In genomic region chr22:39661501-39661841, GRCh38 we compare ENCODE assay signal across 23 cellular contexts.
DNase-seq lines count a peak whose midpoint lies in the region; ATAC-seq lines count a peak whose summit lies in the region.
"Had no signal": no experiment of that assay in that cellular context is flagged by ENCODE, and none has a peak within 500 bp of the region (broad histone marks: within the 10 kb centered on the region; RNA-seq: fewer than 3 reads in every experiment).

No MANE protein-coding gene starts in this region.

- H3K27me3 Mint-ChIP-seq in T-helper 1 cell treated with Interleukin-12 subunit alpha and Interleukin-12 subunit beta and Interleukin-4 antibody, amounts not matched to agents 30 μg/mL and 1 μg/mL, for 36 hours (ENCODE audit: low read depth): peaks cover 21% of the 10 kb centered on the region
- H3K27me3 Mint-ChIP-seq in activated naive CD8-positive, alpha-beta T cell treated with anti-CD3 and anti-CD28 coated beads, Interleukin-2, amount 50 U/mL, for 24 hours: peaks cover 21% of the 10 kb centered on the region
- peaks cover 33 to 90% (median 85%) of the 10 kb centered on the region in 3 donors for H3K27me3 Mint-ChIP-seq in naive B cell

- no peak for DNase-seq in T-helper 1 cell
- DNase-seq in activated naive CD8-positive, alpha-beta T cell treated with anti-CD3 and anti-CD28 coated beads, Interleukin-2, amount 50 U/mL, for 24 hours: no peak
- DNase-seq in naive B cell: no peak
- DNase-seq: activated CD8-positive, alpha-beta memory T cell treated with anti-CD3 and anti-CD28 coated beads, Interleukin-2, amount 50 U/mL, for 4 hours; aorta; C1 segment of cervical spinal cord; DMS79 treated with DMSO at 0.1 percent for 48 hours; kidney; NCI-H187; nucleus accumbens; PC-3; stimulated activated CD4-positive, alpha-beta T cell treated with anti-CD3 and anti-CD28 coated beads, Interleukin-2, amount 100 ng/mL, for 24 hours; thyroid gland had no signal

- no peak overlapping the region for H3K9ac ChIP-seq in HUES6 (ENCODE audit: low read length)

- no peak for ATAC-seq in activated naive CD8-positive, alpha-beta T cell treated with anti-CD3 and anti-CD28 coated beads, Interleukin-2, amount 50 U/mL, for 24 hours
- ATAC-seq in naive B cell (ENCODE audit: low read depth in 2 of 2) (no peak), GM21447 (IDR thresholded peaks at IDR 0.05; ENCODE audit: unreplicated experiment) (no peak), HG03354 (IDR thresholded peaks at IDR 0.05; ENCODE audit: poor library complexity, severe bottlenecking, unreplicated experiment) (no peak), GM19324 (IDR thresholded peaks at IDR 0.05; ENCODE audit: low FRiP score, unreplicated experiment) (no peak)
- ATAC-seq: gastroesophageal sphincter, PC-3, sciatic nerve had no signal

- no peak overlapping the region for H3K27ac ChIP-seq in HUES6 (ENCODE audit: low read depth, low read length)
- H3K27ac ChIP-seq: 22Rv1, epithelial cell of prostate, gastroesophageal sphincter, SK-N-MC, thyroid gland had no signal

- no peaks in the 10 kb centered on the region for H3K9me3 ChIP-seq in HUES6 (ENCODE audit: control insufficient read depth, insufficient read depth, low read depth, low read length)
- H3K9me3 ChIP-seq: gastroesophageal sphincter, thyroid gland had no signal

- peak overlapping the region; percentile 44 for H3K4me3 Mint-ChIP-seq in T-helper 1 cell treated with Interleukin-12 subunit alpha and Interleukin-12 subunit beta and Interleukin-4 antibody, amounts not matched to agents 30 μg/mL and 1 μg/mL, for 36 hours
- H3K4me3 Mint-ChIP-seq in activated naive CD8-positive, alpha-beta T cell treated with anti-CD3 and anti-CD28 coated beads, Interleukin-2, amount 50 U/mL, for 24 hours: peak overlapping the region; percentile 63
- H3K4me3 Mint-ChIP-seq in naive B cell: peak overlapping the region in 6 of 8 donors; percentile 52 to 76 (median 66)

- H3K27me3 ChIP-seq in HUES6 (ENCODE audit: control insufficient read depth, insufficient read depth, low read length): peaks cover 77% of the 10 kb centered on the region

- peak overlapping the region; percentile 74 for H3K4me3 ChIP-seq in HUES6 (ENCODE audit: low read depth, low read length)
- H3K4me3 ChIP-seq: SK-N-MC, thyroid gland had no signal

- H3K27ac Mint-ChIP-seq in T-helper 1 cell treated with Interleukin-12 subunit alpha and Interleukin-12 subunit beta and Interleukin-4 antibody, amounts not matched to agents 30 μg/mL and 1 μg/mL, for 36 hours: no peak overlapping the region
- H3K27ac Mint-ChIP-seq in activated naive CD8-positive, alpha-beta T cell treated with anti-CD3 and anti-CD28 coated beads, Interleukin-2, amount 50 U/mL, for 24 hours: no peak overlapping the region
- H3K27ac Mint-ChIP-seq in naive B cell: no peak overlapping the region

- H3K36me3 Mint-ChIP-seq in T-helper 1 cell treated with Interleukin-12 subunit alpha and Interleukin-12 subunit beta and Interleukin-4 antibody, amounts not matched to agents 30 μg/mL and 1 μg/mL, for 36 hours (ENCODE audit: low read depth): no peaks in the 10 kb centered on the region
- H3K36me3 Mint-ChIP-seq in activated naive CD8-positive, alpha-beta T cell treated with anti-CD3 and anti-CD28 coated beads, Interleukin-2, amount 50 U/mL, for 24 hours (ENCODE audit: low read depth): no peaks in the 10 kb centered on the region
- H3K36me3 Mint-ChIP-seq in naive B cell: no peaks in the 10 kb centered on the region

- H3K4me1 ChIP-seq in HUES6 (ENCODE audit: control insufficient read depth, insufficient read depth, low read length): peaks cover 30% of the 10 kb centered on the region

- H3K9me3 Mint-ChIP-seq in T-helper 1 cell treated with Interleukin-12 subunit alpha and Interleukin-12 subunit beta and Interleukin-4 antibody, amounts not matched to agents 30 μg/mL and 1 μg/mL, for 36 hours: no peaks in the 10 kb centered on the region
- H3K9me3 Mint-ChIP-seq in activated naive CD8-positive, alpha-beta T cell treated with anti-CD3 and anti-CD28 coated beads, Interleukin-2, amount 50 U/mL, for 24 hours: no peaks in the 10 kb centered on the region
- H3K9me3 Mint-ChIP-seq in naive B cell: peaks cover 0 to 2% (median 0%) of the 10 kb centered on the region in 7 donors

- peaks cover 23% of the 10 kb centered on the region for H3K4me1 Mint-ChIP-seq in T-helper 1 cell treated with Interleukin-12 subunit alpha and Interleukin-12 subunit beta and Interleukin-4 antibody, amounts not matched to agents 30 μg/mL and 1 μg/mL, for 36 hours (ENCODE audit: low read depth)
- peaks cover 36% of the 10 kb centered on the region for H3K4me1 Mint-ChIP-seq in activated naive CD8-positive, alpha-beta T cell treated with anti-CD3 and anti-CD28 coated beads, Interleukin-2, amount 50 U/mL, for 24 hours
- H3K4me1 Mint-ChIP-seq in naive B cell: peaks cover 19 to 33% (median 21%) of the 10 kb centered on the region in 3 donors

- no peaks in the 10 kb centered on the region for H3K36me3 ChIP-seq in HUES6 (ENCODE audit: control insufficient read depth, insufficient read depth, low read length)
- H3K36me3 ChIP-seq: gastroesophageal sphincter, thyroid gland had no signal
